21 cellular contexts compared by ENCODE assay signal in the genomic region with DNA sequence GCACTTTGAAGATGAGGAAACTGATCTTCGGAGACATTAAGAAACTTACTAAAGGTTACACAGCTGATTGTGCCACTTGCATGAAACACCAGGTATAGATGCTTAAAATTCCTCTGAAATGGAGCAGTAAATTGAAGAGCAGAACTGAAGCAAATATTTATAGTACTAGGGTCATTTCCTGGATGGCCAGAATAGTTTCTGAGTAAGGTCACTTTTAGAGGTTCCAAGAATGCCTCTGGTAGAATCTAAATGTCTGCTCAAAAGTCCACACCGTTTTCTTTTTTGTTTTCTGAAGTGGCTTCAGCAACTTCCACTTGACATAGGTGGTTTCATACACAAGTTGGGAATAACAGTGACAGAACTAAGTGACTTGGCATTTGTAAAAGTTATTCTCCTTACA. TPM values are rescaled to one million over a fixed set of nuclear protein-coding genes. Genes with fewer than 3 reads are reported as not detected.
A peak's percentile ranks its signal among the peaks of the same experiment; 100 is the strongest.
DNase-seq lines count a peak whose midpoint lies in the region; ATAC-seq, FAIRE-seq and TF ChIP-seq lines count a peak whose summit lies in the region.
"Had no signal": no experiment of that assay in that cellular context is flagged by ENCODE, and none has a peak within 500 bp of the region (broad histone marks: within the 10 kb centered on the region; RNA-seq: fewer than 3 reads in every experiment).

No MANE protein-coding gene starts in this region.

- H3K27me3 ChIP-seq in SK-N-SH (ENCODE audit: insufficient read depth), result no peaks in the 10 kb centered on the region
- no peaks in the 10 kb centered on the region for H3K27me3 ChIP-seq in SJSA1 (replicated peaks)
- no peaks in the 10 kb centered on the region for H3K27me3 ChIP-seq in kidney epithelial cell (ENCODE audit: control insufficient read depth, insufficient read depth, low read length)
- H3K27me3 ChIP-seq: cardiac muscle cell, right atrium auricular region had no signal

- CTCF ChIA-PET in SK-N-SH (lab: Yijun Ruan, JAX), result interaction anchor here (1.2 to 2.0 kb wide), 2 partner anchors 19 to 60 kb away, joined by 4 to 6 read pairs; a partner anchor contains a TSS
- CTCF ChIA-PET in activated CD4-positive, alpha-beta T cell treated with anti-CD3 and anti-CD28 coated beads for 36 hours (lab: Charles Lee), result no interaction called here

- no peaks in the 10 kb centered on the region for H3K9me2 ChIP-seq in SK-N-SH

- no peak for TF ChIP-seq EP300 in SK-N-SH (IDR thresholded peaks at IDR 0.05; ENCODE audit: borderline replicate concordance in 1 of 2, low read depth in 1 of 2, low read length in 1 of 2)

- no peak for TF ChIP-seq RAD21 in SK-N-SH (IDR thresholded peaks at IDR 0.05; ENCODE audit: low read length)

- H3K9me3 ChIP-seq in SK-N-SH (no peaks in the 10 kb centered on the region), SJSA1 (replicated peaks) (no peaks in the 10 kb centered on the region)
- H3K9me3 ChIP-seq: right atrium auricular region had no signal

- no peak for FAIRE-seq in urothelium cell line (lab: Jason Lieb, UNC)
- FAIRE-seq: A204.1 had no signal

- no peak overlapping the region for H3K27ac ChIP-seq in SK-N-SH (ENCODE audit: low read depth in 2 of 2, low read length in 1 of 2)
- H3K27ac ChIP-seq in SJSA1, result peak overlapping the region; percentile 86
- H3K27ac ChIP-seq: cardiac muscle cell, HL-60, right atrium auricular region, SK-N-MC had no signal

- intact Hi-C loops in activated CD4-positive, alpha-beta T cell treated with anti-CD3 and anti-CD28 coated beads for 36 hours (cut with DNase I, micrococcal nuclease), result no loop called here

- no peaks in the 10 kb centered on the region for H3F3A ChIP-seq in SK-N-SH (replicated peaks; ENCODE audit: insufficient read depth)

- H3K36me3 ChIP-seq in SK-N-SH (replicated peaks in 1 of 2; ENCODE audit: control insufficient read depth in 1 of 2, insufficient read depth in 2 of 2, low read length in 1 of 2) (no peaks in the 10 kb centered on the region), SJSA1 (no peaks in the 10 kb centered on the region), kidney epithelial cell (ENCODE audit: control insufficient read depth, insufficient read depth, low read length) (no peaks in the 10 kb centered on the region)
- H3K36me3 ChIP-seq: cardiac muscle cell, right atrium auricular region had no signal

- no peak overlapping the region for H3K27ac Mint-ChIP-seq in activated CD4-positive, alpha-beta T cell treated with anti-CD3 and anti-CD28 coated beads for 36 hours
- H3K27ac Mint-ChIP-seq: activated CD4-positive, alpha-beta memory T cell treated with anti-CD3 and anti-CD28 coated beads for 36 hours; activated naive CD8-positive, alpha-beta T cell treated with anti-CD3 and anti-CD28 coated beads for 36 hours; activated T-cell treated with anti-CD3 and anti-CD28 coated beads, Interleukin-2, amount 50 U/mL, for 72 hours; memory B cell had no signal

- H3K9ac ChIP-seq in SK-N-SH, result no peak overlapping the region

- no peak; the same call in 2 of the 3 replicates for ATAC-seq in SK-N-SH treated with all-trans-retinoic acid at 6 μM for 48 hours
- no peak for ATAC-seq in activated CD4-positive, alpha-beta T cell treated with anti-CD3 and anti-CD28 coated beads for 36 hours
- ATAC-seq: activated T-cell treated with anti-CD3 and anti-CD28 coated beads, Interleukin-2, amount 50 U/mL, for 72 hours had no signal

- H3K79me2 ChIP-seq in SK-N-SH (ENCODE audit: insufficient read depth), result no peaks in the 10 kb centered on the region

- H2AFZ ChIP-seq in SK-N-SH (ENCODE audit: low read depth), result no peak overlapping the region

- 16% methylated on average over 2 of the region's 2 CpGs for WGBS in SK-N-SH (ENCODE audit: low lambda C conversion rate)

- H3K9me3 Mint-ChIP-seq in activated CD4-positive, alpha-beta T cell treated with anti-CD3 and anti-CD28 coated beads for 36 hours (ENCODE audit: low read depth), result no peaks in the 10 kb centered on the region
- H3K9me3 Mint-ChIP-seq: activated CD4-positive, alpha-beta memory T cell treated with anti-CD3 and anti-CD28 coated beads for 36 hours; activated naive CD8-positive, alpha-beta T cell treated with anti-CD3 and anti-CD28 coated beads for 36 hours; activated T-cell treated with anti-CD3 and anti-CD28 coated beads, Interleukin-2, amount 50 U/mL, for 72 hours; memory B cell had no signal

- no peaks in the 10 kb centered on the region for H3K36me3 Mint-ChIP-seq in activated CD4-positive, alpha-beta T cell treated with anti-CD3 and anti-CD28 coated beads for 36 hours (ENCODE audit: low read depth)
- H3K36me3 Mint-ChIP-seq: activated CD4-positive, alpha-beta memory T cell treated with anti-CD3 and anti-CD28 coated beads for 36 hours; activated naive CD8-positive, alpha-beta T cell treated with anti-CD3 and anti-CD28 coated beads for 36 hours; memory B cell had no signal

- no peak for DNase-seq in SK-N-SH
- peak in 1 of 2 experiments; percentile 65 for DNase-seq in SJSA1 (ENCODE audit: low read depth in 1 of 2, low spot score in 2 of 2)
- peak; percentile 7 for DNase-seq in kidney epithelial cell (ENCODE audit: low read depth)
- DNase-seq in urothelium cell line (ENCODE audit: low spot score), result peak; percentile 14
- no peak for DNase-seq in mesenteric fat pad (ENCODE audit: low spot score)
- DNase-seq in activated CD4-positive, alpha-beta T cell treated with anti-CD3 and anti-CD28 coated beads for 36 hours, result no peak
- no peak for DNase-seq in islet precursor cell
- DNase-seq: activated CD4-positive, alpha-beta memory T cell treated with anti-CD3 and anti-CD28 coated beads for 36 hours; activated naive CD8-positive, alpha-beta T cell treated with anti-CD3 and anti-CD28 coated beads for 36 hours; activated T-cell treated with anti-CD3 and anti-CD28 coated beads, Interleukin-2, amount 50 U/mL, for 72 hours; effector CD4-positive, alpha-beta T cell; foreskin melanocyte; NCI-H526 treated with DMSO at 0.1 percent for 48 hours; stimulated activated CD4-positive, alpha-beta T cell treated with anti-CD3 and anti-CD28 coated beads, Interleukin-4, amount 100 ng/mL, for 24 hours had no signal

- no peaks in the 10 kb centered on the region for H3K4me1 Mint-ChIP-seq in activated CD4-positive, alpha-beta T cell treated with anti-CD3 and anti-CD28 coated beads for 36 hours
- H3K4me1 Mint-ChIP-seq: memory B cell had no signal

- TF ChIP-seq CTCF in SK-N-SH (IDR thresholded peaks at IDR 0.05) (no peak), kidney epithelial cell (IDR thresholded peaks at IDR 0.05; ENCODE audit: insufficient read depth, low read length, poor library complexity, severe bottlenecking) (no peak)

- H3K4me3 Mint-ChIP-seq in activated CD4-positive, alpha-beta T cell treated with anti-CD3 and anti-CD28 coated beads for 36 hours, result no peak overlapping the region
- H3K4me3 Mint-ChIP-seq: activated CD4-positive, alpha-beta memory T cell treated with anti-CD3 and anti-CD28 coated beads for 36 hours; activated naive CD8-positive, alpha-beta T cell treated with anti-CD3 and anti-CD28 coated beads for 36 hours; activated T-cell treated with anti-CD3 and anti-CD28 coated beads, Interleukin-2, amount 50 U/mL, for 72 hours; memory B cell had no signal

- H4K20me1 ChIP-seq in SK-N-SH (ENCODE audit: insufficient read depth), result no peaks in the 10 kb centered on the region

- H3K4me3 ChIP-seq in SK-N-SH (ENCODE audit: low read depth in 2 of 2, low read length in 1 of 2) (no peak overlapping the region), SJSA1 (no peak overlapping the region), kidney epithelial cell (ENCODE audit: low read depth, low read length) (no peak overlapping the region)
- H3K4me3 ChIP-seq: cardiac muscle cell, right atrium auricular region, SK-N-MC had no signal

- POLR2A ChIA-PET in SK-N-SH (lab: Yijun Ruan, JAX), result no interaction called here
- POLR2A ChIA-PET in activated CD4-positive, alpha-beta T cell treated with anti-CD3 and anti-CD28 coated beads for 36 hours (lab: Charles Lee), result no interaction called here

- peaks cover 16% of the 10 kb centered on the region for H3K27me3 Mint-ChIP-seq in activated CD4-positive, alpha-beta T cell treated with anti-CD3 and anti-CD28 coated beads for 36 hours

- peaks cover 0 to 13% of the 10 kb centered on the region in 2 experiments; a peak in 1 of 4 replicates for H3K4me1 ChIP-seq in SK-N-SH (ENCODE audit: control insufficient read depth in 1 of 2, insufficient read depth in 2 of 2, low read depth in 1 of 2, low read length in 1 of 2)
- peaks cover 39% of the 10 kb centered on the region for H3K4me1 ChIP-seq in SJSA1 (replicated peaks)
- H3K4me1 ChIP-seq: right atrium auricular region had no signal

- peak overlapping the region; percentile 14; the same call in 1 of the 2 replicates for H3K4me2 ChIP-seq in SK-N-SH

TF ChIP-seq in SK-N-SH, 30 proteins besides CTCF, POLR2A, EP300 and RAD21:
- no peak for TF ChIP-seq RCOR1 (IDR thresholded peaks at IDR 0.05; ENCODE audit: low read length)
- TF ChIP-seq NFIC (IDR thresholded peaks at IDR 0.05; ENCODE audit: borderline replicate concordance), result no peak
- no peak for TF ChIP-seq ELF1 (IDR thresholded peaks at IDR 0.05)
- TF ChIP-seq NRF1 (IDR thresholded peaks at IDR 0.05; ENCODE audit: low read depth, low read length), result no peak

TF ChIP-seq in SK-N-SH treated with all-trans-retinoic acid at 6 μM for 48 hours, 23 proteins besides CTCF, POLR2A, EP300 and RAD21 (continues in another document):
- TF ChIP-seq ZC3H10 (CRISPR knock-in tag; IDR thresholded peaks at IDR 0.05) (no peak), ZNF565 (CRISPR knock-in tag; conservative IDR thresholded peaks at IDR 0.05; ENCODE audit: low read depth) (no peak), ISL1 (CRISPR knock-in tag; IDR thresholded peaks at IDR 0.05) (no peak), SNAI2 (CRISPR knock-in tag; IDR thresholded peaks at IDR 0.05) (no peak), PPARA (CRISPR knock-in tag; IDR thresholded peaks at IDR 0.05; ENCODE audit: borderline replicate concordance) (no peak), ARNTL (CRISPR knock-in tag; IDR thresholded peaks at IDR 0.05; ENCODE audit: borderline replicate concordance, low read depth) (no peak), ESRRG (CRISPR knock-in tag; IDR thresholded peaks at IDR 0.05) (no peak)

RNA-seq across cellular contexts. Expression of a gene that starts 19.4 kb away (rescaled TPM):
- not detected in 2 replicates for polyA plus RNA-seq in SK-N-SH (2012; rRNA removed)
- not detected in 2 replicates for polyA plus RNA-seq in SK-N-SH (2012; cell fraction: cytosol; rRNA removed)
- not detected in 2 replicates for polyA plus RNA-seq in SK-N-SH (2012; cell fraction: nucleus; rRNA removed)
- 0.11 TPM in 1 of 2 replicates, not detected in the other for total RNA-seq in SJSA1 (2014; rRNA removed; shearing (Covaris generic))
- total RNA-seq in kidney epithelial cell, result not detected in 2 replicates
- not detected for total RNA-seq in mesenteric fat pad
- not detected for total RNA-seq in activated CD4-positive, alpha-beta T cell treated with anti-CD3 and anti-CD28 coated beads for 36 hours
- total RNA-seq: activated CD4-positive, alpha-beta memory T cell treated with anti-CD3 and anti-CD28 coated beads for 36 hours; activated naive CD8-positive, alpha-beta T cell treated with anti-CD3 and anti-CD28 coated beads for 36 hours; activated T-cell treated with anti-CD3 and anti-CD28 coated beads, Interleukin-2, amount 50 U/mL, for 72 hours; cardiac muscle cell; right atrium auricular region had no signal
- polyA plus RNA-seq: cardiac muscle cell had no signal

Comparison
In these comparisons a context has a peak if more than half of its experiments do, and no peak if none do; other contexts are left out.
1. DNase-seq: peak in kidney epithelial cell (single experiment) and urothelium cell line (single experiment); none in SK-N-SH (single experiment), mesenteric fat pad (single experiment), activated CD4-positive, alpha-beta T cell treated with anti-CD3 and anti-CD28 coated beads for 36 hours (single experiment) and islet precursor cell (single experiment).